Comparison of ENCODE assay signal across 8 cellular contexts in genomic region chr2:176157499-176158305, GRCh38. TPM values are rescaled to one million over a fixed set of nuclear protein-coding genes. Genes with fewer than 3 reads are reported as not detected.
A peak's percentile ranks its signal among the peaks of the same experiment; 100 is the strongest.
DNase-seq lines count a peak whose midpoint lies in the region; ATAC-seq and TF ChIP-seq lines count a peak whose summit lies in the region.

No MANE protein-coding gene starts in this region.

- DNase-seq in COLO668 (lab: John Stamatoyannopoulos, UW; ENCODE audit: unreplicated experiment) (peak; percentile 86), LHCN-M2 (ENCODE audit: low read depth) (peak; percentile 4), nephron progenitor cell (peak; percentile 80), cerebellar nuclear complex (lab: John Stamatoyannopoulos, UW) (no peak), globus pallidus (ENCODE audit: low spot score) (no peak), activated gamma-delta T cell (lab: John Stamatoyannopoulos, UW) (no peak)
- no peak for DNase-seq in activated naive CD8-positive, alpha-beta T cell treated with anti-CD3 and anti-CD28 coated beads, Interleukin-2, amount 10 ng/mL, durations not matched to agents 7 days and 5 days
- DNase-seq in CD8-positive, alpha-beta memory T cell = no peak

- H3K4me1 ChIP-seq in CD8-positive, alpha-beta memory T cell (ENCODE audit: insufficient read depth, low read length) = peaks cover 5% of the 10 kb centered on the region

- peak overlapping the region; percentile 53 for H3K4me3 Mint-ChIP-seq in activated naive CD8-positive, alpha-beta T cell treated with anti-CD3 and anti-CD28 coated beads, Interleukin-2, amount 10 ng/mL, durations not matched to agents 7 days and 5 days
- peak overlapping the region; percentile 86 for H3K4me3 Mint-ChIP-seq in nephron progenitor cell
- peak overlapping the region in 3 of 7 donors; percentile 5 to 54 (median 36) for H3K4me3 Mint-ChIP-seq in CD8-positive, alpha-beta memory T cell

- POLR2A ChIA-PET in activated naive CD8-positive, alpha-beta T cell treated with anti-CD3 and anti-CD28 coated beads, Interleukin-2, amount 10 ng/mL, durations not matched to agents 7 days and 5 days (lab: Charles Lee) = no interaction called here
- POLR2A ChIA-PET in CD8-positive, alpha-beta memory T cell (lab: Charles Lee) = no interaction called here

- CTCF ChIA-PET in CD8-positive, alpha-beta memory T cell (lab: Charles Lee) = no interaction called here

- peak overlapping the region; percentile 76 for H3K27ac Mint-ChIP-seq in activated naive CD8-positive, alpha-beta T cell treated with anti-CD3 and anti-CD28 coated beads, Interleukin-2, amount 10 ng/mL, durations not matched to agents 7 days and 5 days
- H3K27ac Mint-ChIP-seq in nephron progenitor cell = peak overlapping the region; percentile 98
- H3K27ac Mint-ChIP-seq in CD8-positive, alpha-beta memory T cell = peak overlapping the region in 1 of 8 donors; percentile 17

- no peak for ATAC-seq in activated naive CD8-positive, alpha-beta T cell treated with anti-CD3 and anti-CD28 coated beads, Interleukin-2, amount 10 ng/mL, durations not matched to agents 7 days and 5 days (ENCODE audit: low read depth)

- H3K9me3 Mint-ChIP-seq in activated naive CD8-positive, alpha-beta T cell treated with anti-CD3 and anti-CD28 coated beads, Interleukin-2, amount 10 ng/mL, durations not matched to agents 7 days and 5 days = peaks cover 3% of the 10 kb centered on the region
- H3K9me3 Mint-ChIP-seq in nephron progenitor cell = no peaks in the 10 kb centered on the region
- H3K9me3 Mint-ChIP-seq in CD8-positive, alpha-beta memory T cell = peaks cover 0 to 6% (median 0%) of the 10 kb centered on the region in 5 donors

- H3K4me3 ChIP-seq in CD8-positive, alpha-beta memory T cell (ENCODE audit: low read length) = no peak overlapping the region

- H3K4me1 Mint-ChIP-seq in activated naive CD8-positive, alpha-beta T cell treated with anti-CD3 and anti-CD28 coated beads, Interleukin-2, amount 10 ng/mL, durations not matched to agents 7 days and 5 days = peaks cover 6% of the 10 kb centered on the region
- H3K4me1 Mint-ChIP-seq in nephron progenitor cell = peaks cover 91% of the 10 kb centered on the region
- peaks cover 7 to 15% (median 10%) of the 10 kb centered on the region in 3 donors for H3K4me1 Mint-ChIP-seq in CD8-positive, alpha-beta memory T cell

- TF ChIP-seq CTCF in nephron progenitor cell (IDR thresholded peaks at IDR 0.05) = no peak

- peaks cover 88% of the 10 kb centered on the region for H3K27me3 Mint-ChIP-seq in activated naive CD8-positive, alpha-beta T cell treated with anti-CD3 and anti-CD28 coated beads, Interleukin-2, amount 10 ng/mL, durations not matched to agents 7 days and 5 days
- H3K27me3 Mint-ChIP-seq in nephron progenitor cell (ENCODE audit: low read depth, poor library complexity) = no peaks in the 10 kb centered on the region
- peaks cover 73 to 88% of the 10 kb centered on the region in 2 donors for H3K27me3 Mint-ChIP-seq in CD8-positive, alpha-beta memory T cell

- H3K36me3 ChIP-seq in CD8-positive, alpha-beta memory T cell (ENCODE audit: insufficient read depth, low read length) = no peaks in the 10 kb centered on the region

- H3K27me3 ChIP-seq in CD8-positive, alpha-beta memory T cell (ENCODE audit: insufficient read depth, low read length, poor library complexity, severe bottlenecking) = peaks cover 67% of the 10 kb centered on the region

- H3K27ac ChIP-seq in CD8-positive, alpha-beta memory T cell (ENCODE audit: low read depth, low read length) = no peak overlapping the region

- H3K36me3 Mint-ChIP-seq in activated naive CD8-positive, alpha-beta T cell treated with anti-CD3 and anti-CD28 coated beads, Interleukin-2, amount 10 ng/mL, durations not matched to agents 7 days and 5 days = peaks cover 5% of the 10 kb centered on the region
- H3K36me3 Mint-ChIP-seq in nephron progenitor cell (ENCODE audit: low read depth) = peaks cover 31% of the 10 kb centered on the region
- H3K36me3 Mint-ChIP-seq in CD8-positive, alpha-beta memory T cell = no peaks in the 10 kb centered on the region

- no peaks in the 10 kb centered on the region for H3K9me3 ChIP-seq in CD8-positive, alpha-beta memory T cell (ENCODE audit: low read length)

RNA-seq across cellular contexts. Expression of gene HOXD3, which starts 0.6 kb away (rescaled TPM):
- not detected in 2 replicates for total RNA-seq in LHCN-M2 (2014; rRNA removed)
- not detected for polyA plus RNA-seq in LHCN-M2 (2012)
- not detected for total RNA-seq in activated naive CD8-positive, alpha-beta T cell treated with anti-CD3 and anti-CD28 coated beads, Interleukin-2, amount 10 ng/mL, durations not matched to agents 7 days and 5 days
- total RNA-seq in CD8-positive, alpha-beta memory T cell = not detected
- polyA plus RNA-seq in CD8-positive, alpha-beta memory T cell = not detected

RNA-seq across cellular contexts. Expression of gene HOXD4, which starts 6.4 kb away (rescaled TPM):
- not detected in 2 replicates for total RNA-seq in LHCN-M2 (2014; rRNA removed)
- 0.18 TPM for polyA plus RNA-seq in LHCN-M2 (2012)
- not detected for total RNA-seq in activated naive CD8-positive, alpha-beta T cell treated with anti-CD3 and anti-CD28 coated beads, Interleukin-2, amount 10 ng/mL, durations not matched to agents 7 days and 5 days
- total RNA-seq in CD8-positive, alpha-beta memory T cell = not detected
- not detected for polyA plus RNA-seq in CD8-positive, alpha-beta memory T cell

RNA-seq across cellular contexts. Expression of gene HOXD8, which starts 28.2 kb away (rescaled TPM):
- 0.58 and 1.4 TPM in 2 replicates for total RNA-seq in LHCN-M2 (2014; rRNA removed)
- 1.6 TPM for polyA plus RNA-seq in LHCN-M2 (2012)
- not detected for total RNA-seq in activated naive CD8-positive, alpha-beta T cell treated with anti-CD3 and anti-CD28 coated beads, Interleukin-2, amount 10 ng/mL, durations not matched to agents 7 days and 5 days
- total RNA-seq in CD8-positive, alpha-beta memory T cell = not detected
- not detected for polyA plus RNA-seq in CD8-positive, alpha-beta memory T cell

RNA-seq across cellular contexts. Expression of gene HOXD1, which starts 30.8 kb away (rescaled TPM):
- not detected in 2 replicates for total RNA-seq in LHCN-M2 (2014; rRNA removed)
- polyA plus RNA-seq in LHCN-M2 (2012) = not detected
- total RNA-seq in activated naive CD8-positive, alpha-beta T cell treated with anti-CD3 and anti-CD28 coated beads, Interleukin-2, amount 10 ng/mL, durations not matched to agents 7 days and 5 days = not detected
- not detected for total RNA-seq in CD8-positive, alpha-beta memory T cell
- not detected for polyA plus RNA-seq in CD8-positive, alpha-beta memory T cell

RNA-seq across cellular contexts. Expression of gene HOXD9, which starts 35.2 kb away (rescaled TPM):
- total RNA-seq in LHCN-M2 (2014; rRNA removed) = 0.06 TPM in 1 of 2 replicates, not detected in the other
- 0.06 TPM for polyA plus RNA-seq in LHCN-M2 (2012)
- total RNA-seq in activated naive CD8-positive, alpha-beta T cell treated with anti-CD3 and anti-CD28 coated beads, Interleukin-2, amount 10 ng/mL, durations not matched to agents 7 days and 5 days = not detected
- not detected for total RNA-seq in CD8-positive, alpha-beta memory T cell
- not detected for polyA plus RNA-seq in CD8-positive, alpha-beta memory T cell

Comparison
In these comparisons a context has a peak if more than half of its experiments do, and no peak if none do; other contexts are left out.
1. DNase-seq: peak in COLO668 (single experiment), LHCN-M2 (single experiment) and nephron progenitor cell (single experiment); none in activated naive CD8-positive, alpha-beta T cell treated with anti-CD3 and anti-CD28 coated beads, Interleukin-2, amount 10 ng/mL, durations not matched to agents 7 days and 5 days (single experiment), cerebellar nuclear complex (0 of 2), globus pallidus (single experiment), activated gamma-delta T cell (single experiment) and CD8-positive, alpha-beta memory T cell (0 of 5).